In the genomic region with DNA sequence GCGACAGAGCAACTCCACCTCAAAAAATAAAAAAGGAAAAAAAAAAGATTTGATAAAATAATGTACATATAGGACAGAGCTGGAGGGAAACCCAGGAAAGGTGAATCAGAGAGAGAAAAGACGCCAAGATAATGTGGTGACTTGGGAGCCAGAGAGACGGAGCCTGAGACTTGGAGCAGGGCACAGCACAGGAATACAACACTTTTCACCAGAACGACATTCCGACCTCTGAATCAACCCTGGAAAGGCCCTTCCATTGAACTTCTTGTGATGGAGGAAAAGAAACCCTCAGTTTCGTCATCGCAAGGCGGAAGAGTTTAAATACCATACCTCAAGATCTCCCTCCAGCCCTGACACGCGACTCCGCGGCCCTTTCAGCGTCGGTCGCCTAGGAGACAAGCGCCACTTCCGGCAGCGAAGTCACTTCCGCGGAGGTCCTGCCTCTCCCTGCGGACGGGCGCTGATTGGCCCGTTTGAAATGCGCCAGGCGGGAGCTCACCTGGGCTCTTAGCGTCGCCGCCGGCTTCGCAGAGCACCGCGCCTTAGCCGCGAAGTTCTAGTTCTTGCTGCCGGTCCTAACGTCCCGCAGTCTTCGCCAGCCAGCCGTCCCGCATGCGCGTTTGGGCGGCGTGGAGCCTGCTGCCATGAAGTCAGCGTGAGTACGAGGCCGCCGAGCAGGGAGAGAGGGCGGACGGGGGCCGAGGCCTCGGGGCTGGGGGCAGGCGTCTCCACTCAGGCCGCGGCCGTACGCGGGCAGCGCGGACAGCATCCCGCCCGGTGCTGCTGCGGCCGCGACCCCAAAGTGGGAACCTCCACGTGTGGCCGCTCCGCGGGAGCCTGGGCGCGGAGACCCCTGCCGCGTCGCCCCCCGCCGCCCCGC, we compare ENCODE assay signal across 8 cellular contexts. TPM values are rescaled to one million over a fixed set of nuclear protein-coding genes. Genes with fewer than 3 reads are reported as not detected.
A peak's percentile ranks its signal among the peaks of the same experiment; 100 is the strongest.
DNase-seq lines count a peak whose midpoint lies in the region; ATAC-seq and TF ChIP-seq lines count a peak whose summit lies in the region.

A gene (plus strand): TSS at position 528 of the 880 bp plus-strand sequence. CDS start 117 bp downstream, at position 645.

- no peaks in the 10 kb centered on the region for H3K36me3 ChIP-seq in right atrium auricular region
- no peaks in the 10 kb centered on the region for H3K36me3 ChIP-seq in vagina

- TF ChIP-seq CTCF in right atrium auricular region (IDR thresholded peaks at IDR 0.05) (no peak), vagina (IDR thresholded peaks at IDR 0.05) (no peak)

- H3K4me1 ChIP-seq in right atrium auricular region (peaks cover 0 to 14% of the 10 kb centered on the region in 2 donors), vagina (peaks cover 16% of the 10 kb centered on the region)

- H3K9me3 ChIP-seq in right atrium auricular region, result no peaks in the 10 kb centered on the region
- no peaks in the 10 kb centered on the region for H3K9me3 ChIP-seq in vagina

- H3K27ac ChIP-seq in right atrium auricular region, result peak within 1 kb of the TSS in 1 of 2 donors; percentile 56
- peak within 1 kb of the TSS; percentile 48 for H3K27ac ChIP-seq in vagina

- no peaks in the 10 kb centered on the region for H3K27me3 ChIP-seq in right atrium auricular region
- H3K27me3 ChIP-seq in vagina, result no peaks in the 10 kb centered on the region

- peak; percentile 72 for TF ChIP-seq POLR2A in GM15510 (IDR thresholded peaks at IDR 0.05; ENCODE audit: borderline replicate concordance, extremely low read depth, insufficient read length)
- TF ChIP-seq POLR2A in vagina (IDR thresholded peaks at IDR 0.05), result no peak

- H3K4me3 ChIP-seq in right atrium auricular region (peak within 1 kb of the TSS; percentile 52 to 90), vagina (peak within 1 kb of the TSS; percentile 70 to 76)

- ATAC-seq in HG02884 (IDR thresholded peaks at IDR 0.05; ENCODE audit: unreplicated experiment), result peak; percentile 93

- intact Hi-C loops in vagina (cut with DNase I), result no loop called here

- peak; percentile 61 for DNase-seq in NCI-H1694 (lab: John Stamatoyannopoulos, UW)
- peak; percentile 85 to 98 (median 90) for DNase-seq in T-helper 2 cell
- DNase-seq in anterior cingulate cortex (lab: John Stamatoyannopoulos, UW), result peak in 56 of 58 donors; percentile 14 to 91 (median 72)
- DNase-seq in right atrium auricular region (ENCODE audit: low spot score), result peak; percentile 80
- peak; percentile 71 for DNase-seq in pulmonary artery endothelial cell (ENCODE audit: low read depth, low spot score)
- DNase-seq in vagina (ENCODE audit: extremely low spot score in 2 of 2), result no peak

RNA-seq across cellular contexts. Expression of the gene that starts here (rescaled TPM):
- total RNA-seq in right atrium auricular region (1 to 10 TPM; 1.3 to 3.6 TPM), pulmonary artery endothelial cell (32.8 and 53.8 TPM in 2 replicates), vagina (7.4 TPM)

Comparison
In these comparisons a context has a peak if more than half of its experiments do, and no peak if none do; other contexts are left out.
1. DNase-seq: peak in NCI-H1694 (single experiment), T-helper 2 cell (5 of 5), anterior cingulate cortex (56 of 58), right atrium auricular region (single experiment) and pulmonary artery endothelial cell (single experiment); none in vagina (0 of 2).